1 cellular context compared by ENCODE assay signal in the genomic region with DNA sequence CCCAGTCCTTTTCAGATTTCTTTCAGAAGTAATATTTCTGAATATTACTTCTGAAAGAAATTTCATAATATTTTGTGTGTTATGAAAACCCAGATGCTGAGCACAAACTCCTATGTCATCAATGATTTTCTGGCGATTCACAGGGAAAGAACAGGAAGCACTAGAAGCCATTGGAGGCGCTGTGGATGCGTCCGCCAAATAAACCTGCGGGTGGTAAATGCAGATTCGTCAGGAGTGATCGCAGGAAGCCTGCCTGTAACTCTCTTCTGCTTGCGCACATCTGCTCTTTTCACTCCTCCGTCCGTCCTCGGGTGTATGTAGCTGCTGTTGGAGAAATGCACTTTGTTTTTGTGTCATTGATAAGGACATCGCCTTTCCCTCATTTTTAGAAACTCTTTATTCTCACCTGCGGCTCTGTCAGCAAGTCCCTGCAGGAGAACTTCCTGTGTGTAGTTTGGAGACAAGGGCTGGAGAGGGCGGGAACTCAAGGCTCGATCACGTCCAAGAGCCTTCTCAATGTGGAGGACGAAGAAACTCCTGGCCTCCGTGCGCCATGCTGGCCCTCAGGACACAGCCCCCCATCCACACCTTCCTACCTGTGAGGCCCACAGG.
A peak's percentile ranks its signal among the peaks of the same experiment; 100 is the strongest.
TF ChIP-seq lines count a peak whose summit lies in the region.

No MANE protein-coding gene starts in this region.

TF ChIP-seq in WTC11, 78 proteins besides CTCF, POLR2A, EP300 and RAD21 (continued from another document):
- TF ChIP-seq ZNF512 (CRISPR knock-in tag; IDR thresholded peaks at IDR 0.05; ENCODE audit: borderline replicate concordance) (0 out of 2 replicates have a peak, but pooled peaks have one; percentile 16), ZBTB21 (CRISPR knock-in tag; IDR thresholded peaks at IDR 0.05; ENCODE audit: borderline replicate concordance) (no peak), ZNF423 (CRISPR knock-in tag; IDR thresholded peaks at IDR 0.05) (no peak), ATF2 (CRISPR knock-in tag; IDR thresholded peaks at IDR 0.05; ENCODE audit: borderline replicate concordance, low read depth) (no peak), ZNF671 (CRISPR knock-in tag; IDR thresholded peaks at IDR 0.05) (no peak), ZNF219 (CRISPR knock-in tag; IDR thresholded peaks at IDR 0.05; ENCODE audit: borderline replicate concordance) (no peak), NFYB (CRISPR knock-in tag; conservative IDR thresholded peaks at IDR 0.05; ENCODE audit: low read depth) (no peak), ZNF416 (CRISPR knock-in tag; IDR thresholded peaks at IDR 0.05) (no peak), ZNF317 (CRISPR knock-in tag; IDR thresholded peaks at IDR 0.05; ENCODE audit: borderline replicate concordance, low read depth) (no peak), MAX (CRISPR knock-in tag; IDR thresholded peaks at IDR 0.05) (peak; percentile 52; the same call in 1 of the 2 replicates)
